In genomic region chr5:68562308-68562707, GRCh38 we compare ENCODE assay signal across 13 cellular contexts.
DNase-seq lines count a peak whose midpoint lies in the region; ATAC-seq and TF ChIP-seq lines count a peak whose summit lies in the region.
"Had no signal": no experiment of that assay in that cellular context is flagged by ENCODE, and none has a peak within 500 bp of the region (broad histone marks: within the 10 kb centered on the region; RNA-seq: fewer than 3 reads in every experiment).

No MANE protein-coding gene starts in this region.

- H3K4me3 Mint-ChIP-seq in brain, result no peak overlapping the region
- no peak overlapping the region for H3K4me3 Mint-ChIP-seq in CD8-positive, alpha-beta T cell
- H3K4me3 Mint-ChIP-seq: memory B cell had no signal

- intact Hi-C loops in CD8-positive, alpha-beta T cell (cut with DNase I, micrococcal nuclease), result no loop called here

- no peaks in the 10 kb centered on the region for H3K36me3 ChIP-seq in CD8-positive, alpha-beta T cell (ENCODE audit: insufficient read depth, low read length)
- H3K36me3 ChIP-seq: HAP-1, Peyer's patch had no signal

- TF ChIP-seq CTCF in brain (conservative IDR thresholded peaks at IDR 0.05), result no peak
- no peak for TF ChIP-seq CTCF in CD8-positive, alpha-beta T cell (IDR thresholded peaks at IDR 0.05)

- POLR2A ChIA-PET in CD8-positive, alpha-beta T cell (lab: Charles Lee), result no interaction called here

- DNase-seq in NCI-H345 (lab: John Stamatoyannopoulos, UW) (peak; percentile 49), NCI-H345 treated with DMSO at 0.1 percent for 48 hours (lab: John Stamatoyannopoulos, UW; ENCODE audit: unreplicated experiment) (no peak), islet precursor cell (peak; percentile 83), smooth muscle cell of the brain vasculature (ENCODE audit: low read depth, low spot score) (peak; percentile 43), LoVo (ENCODE audit: low spot score) (no peak), KG1 (lab: John Stamatoyannopoulos, UW) (no peak)
- no peak for DNase-seq in CD8-positive, alpha-beta T cell
- DNase-seq: activated CD4-positive, alpha-beta T cell treated with anti-CD3 and anti-CD28 coated beads, Interleukin-2, amount 50 U/mL, for 4 hours; Peyer's patch; stimulated activated CD4-positive, alpha-beta T cell treated with anti-CD3 and anti-CD28 coated beads, Interleukin-2, amount 100 ng/mL, for 48 hours had no signal

- CTCF ChIA-PET in CD8-positive, alpha-beta T cell (lab: Charles Lee), result no interaction called here

- no peak overlapping the region for H3K27ac ChIP-seq in CD8-positive, alpha-beta T cell (ENCODE audit: low read depth, low read length)
- H3K27ac ChIP-seq: Peyer's patch had no signal

- H3K36me3 Mint-ChIP-seq in brain, result no peaks in the 10 kb centered on the region
- H3K36me3 Mint-ChIP-seq in CD8-positive, alpha-beta T cell, result peaks cover 3% of the 10 kb centered on the region
- H3K36me3 Mint-ChIP-seq: memory B cell had no signal

- H3K4me1 ChIP-seq in CD8-positive, alpha-beta T cell (ENCODE audit: insufficient read depth, low read length), result no peaks in the 10 kb centered on the region
- H3K4me1 ChIP-seq: HAP-1, Peyer's patch had no signal

- H3K27me3 ChIP-seq in CD8-positive, alpha-beta T cell (ENCODE audit: insufficient read depth, low read length), result no peaks in the 10 kb centered on the region
- H3K27me3 ChIP-seq: Peyer's patch had no signal

- peak overlapping the region in 3 of 5 experiments; percentile 54 to 83 (median 71) for H3K27ac Mint-ChIP-seq in brain
- no peak overlapping the region for H3K27ac Mint-ChIP-seq in CD8-positive, alpha-beta T cell

- peaks cover 12% of the 10 kb centered on the region for H3K4me1 Mint-ChIP-seq in brain
- H3K4me1 Mint-ChIP-seq in CD8-positive, alpha-beta T cell (ENCODE audit: low read depth), result no peaks in the 10 kb centered on the region

- no peak for ATAC-seq in CD8-positive, alpha-beta T cell

- no peaks in the 10 kb centered on the region for H3K9me3 ChIP-seq in CD8-positive, alpha-beta T cell (ENCODE audit: low read length)
- H3K9me3 ChIP-seq: HAP-1, Peyer's patch had no signal

- no peak overlapping the region for H3K4me3 ChIP-seq in CD8-positive, alpha-beta T cell (ENCODE audit: low read depth, low read length)
- H3K4me3 ChIP-seq: HAP-1, Peyer's patch had no signal

- H3K9me3 Mint-ChIP-seq in brain, result peaks cover 19 to 36% (median 28%) of the 10 kb centered on the region in 5 experiments
- H3K9me3 Mint-ChIP-seq in CD8-positive, alpha-beta T cell, result peaks cover 17% of the 10 kb centered on the region

- peaks cover 6% of the 10 kb centered on the region for H3K27me3 Mint-ChIP-seq in brain
- peaks cover 2% of the 10 kb centered on the region for H3K27me3 Mint-ChIP-seq in CD8-positive, alpha-beta T cell (ENCODE audit: low read depth)
- H3K27me3 Mint-ChIP-seq: memory B cell had no signal

Comparison
In these comparisons a context has a peak if more than half of its experiments do, and no peak if none do; other contexts are left out.
1. DNase-seq: peak in NCI-H345 (single experiment), islet precursor cell (single experiment) and smooth muscle cell of the brain vasculature (single experiment); none in NCI-H345 treated with DMSO at 0.1 percent for 48 hours (single experiment), CD8-positive, alpha-beta T cell (0 of 7), LoVo (single experiment) and KG1 (single experiment).